In the genomic region with DNA sequence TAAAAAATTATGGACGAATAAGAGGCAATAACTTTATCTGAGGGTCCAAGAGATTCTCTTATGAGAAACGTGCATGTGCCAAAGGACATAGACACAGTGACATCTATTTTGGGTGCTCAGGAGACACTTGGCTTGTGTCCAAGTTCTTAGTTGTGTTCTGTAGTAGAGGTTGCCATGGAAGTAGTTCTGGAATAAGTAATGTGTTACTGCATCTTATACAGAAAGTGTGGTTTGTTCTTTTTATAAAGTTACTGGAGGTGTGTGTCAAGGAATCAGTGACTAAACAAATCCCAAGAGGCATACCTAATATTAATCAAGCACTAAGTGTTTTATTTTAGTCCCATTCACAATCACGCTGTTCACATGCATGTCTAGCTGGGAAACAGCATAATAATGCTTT, we compare ENCODE assay signal across 13 cellular contexts.
DNase-seq lines count a peak whose midpoint lies in the region; ATAC-seq, FAIRE-seq and TF ChIP-seq lines count a peak whose summit lies in the region.
"Had no signal": no experiment of that assay in that cellular context is flagged by ENCODE, and none has a peak within 500 bp of the region (broad histone marks: within the 10 kb centered on the region; RNA-seq: fewer than 3 reads in every experiment).

No MANE protein-coding gene starts in this region.

- no peaks in the 10 kb centered on the region for H3K4me1 Mint-ChIP-seq in activated CD8-positive, alpha-beta T cell treated with anti-CD3 and anti-CD28 coated beads, Interleukin-2, amount 10 ng/mL, durations not matched to agents 7 days and 5 days (ENCODE audit: low read depth)
- H3K4me1 Mint-ChIP-seq: central memory CD8-positive, alpha-beta T cell had no signal

- 25% methylated on average over 3 of the region's 3 CpGs for WGBS in right cardiac atrium

- no peak overlapping the region for H3K27ac Mint-ChIP-seq in activated CD8-positive, alpha-beta T cell treated with anti-CD3 and anti-CD28 coated beads, Interleukin-2, amount 10 ng/mL, durations not matched to agents 7 days and 5 days

- POLR2A ChIA-PET in activated CD8-positive, alpha-beta T cell treated with anti-CD3 and anti-CD28 coated beads, Interleukin-2, amount 10 ng/mL, durations not matched to agents 7 days and 5 days (lab: Charles Lee): no interaction called here

- H3K36me3 Mint-ChIP-seq in activated CD8-positive, alpha-beta T cell treated with anti-CD3 and anti-CD28 coated beads, Interleukin-2, amount 10 ng/mL, durations not matched to agents 7 days and 5 days (ENCODE audit: low read depth): no peaks in the 10 kb centered on the region

- ATAC-seq in HG02678 (IDR thresholded peaks at IDR 0.05; ENCODE audit: unreplicated experiment) (peak; percentile 22), right cardiac atrium (peak; percentile 67 to 69), GM21360 (IDR thresholded peaks at IDR 0.05; ENCODE audit: unreplicated experiment) (no peak)
- no peak for ATAC-seq in activated CD8-positive, alpha-beta T cell treated with anti-CD3 and anti-CD28 coated beads, Interleukin-2, amount 10 ng/mL, durations not matched to agents 7 days and 5 days

- DNase-seq in RCC 7860 (ENCODE audit: low spot score) (peak; percentile 11), right cardiac atrium (no peak), Peyer's patch (no peak), CD1c-positive myeloid dendritic cell (ENCODE audit: extremely low spot score) (no peak)
- DNase-seq in activated CD8-positive, alpha-beta T cell treated with anti-CD3 and anti-CD28 coated beads, Interleukin-2, amount 10 ng/mL, durations not matched to agents 7 days and 5 days: no peak
- DNase-seq: NCI-H1048; pancreas; SJCRH30; stimulated activated CD8-positive, alpha-beta memory T cell treated with anti-CD3 and anti-CD28 coated beads, Interleukin-4, amount 100 ng/mL, for 48 hours had no signal

- H3K27me3 ChIP-seq in right cardiac atrium (ENCODE audit: control insufficient read depth, insufficient read depth): no peaks in the 10 kb centered on the region
- H3K27me3 ChIP-seq in Peyer's patch: no peaks in the 10 kb centered on the region
- H3K27me3 ChIP-seq: pancreas, SJCRH30 had no signal

- no peaks in the 10 kb centered on the region for H3K9me3 ChIP-seq in right cardiac atrium (ENCODE audit: control insufficient read depth, low read length)
- no peaks in the 10 kb centered on the region for H3K9me3 ChIP-seq in Peyer's patch
- H3K9me3 ChIP-seq: pancreas, SJCRH30 had no signal

- H3K27ac ChIP-seq in right cardiac atrium (ENCODE audit: low read length) (no peak overlapping the region), Peyer's patch (peak overlapping the region in 2 of 4 donors; percentile 38 to 67)
- H3K27ac ChIP-seq: pancreas, SJCRH30 had no signal

- H3K4me3 ChIP-seq in right cardiac atrium (ENCODE audit: low read length) (no peak overlapping the region), Peyer's patch (no peak overlapping the region)
- H3K4me3 ChIP-seq: pancreas, SJCRH30 had no signal

- no peaks in the 10 kb centered on the region for H3K27me3 Mint-ChIP-seq in activated CD8-positive, alpha-beta T cell treated with anti-CD3 and anti-CD28 coated beads, Interleukin-2, amount 10 ng/mL, durations not matched to agents 7 days and 5 days (ENCODE audit: low read depth)
- H3K27me3 Mint-ChIP-seq: central memory CD8-positive, alpha-beta T cell had no signal

- no peak for TF ChIP-seq CTCF in Peyer's patch (IDR thresholded peaks at IDR 0.05)

- peak; percentile 37 for FAIRE-seq in G401.6 (lab: Jason Lieb, UNC)
- FAIRE-seq in RCC 7860 (lab: Jason Lieb, UNC): no peak

- no peaks in the 10 kb centered on the region for H3K36me3 ChIP-seq in Peyer's patch
- H3K36me3 ChIP-seq: pancreas, SJCRH30 had no signal

- TF ChIP-seq POLR2A in Peyer's patch (IDR thresholded peaks at IDR 0.05): no peak

- intact Hi-C loops in right cardiac atrium (cut with DNase I): no loop called here

- peaks cover 3% of the 10 kb centered on the region for H3K4me1 ChIP-seq in right cardiac atrium (ENCODE audit: control insufficient read depth, insufficient read depth, low read length)
- peaks cover 0 to 7% (median 0%) of the 10 kb centered on the region in 4 donors for H3K4me1 ChIP-seq in Peyer's patch

- H3K4me3 Mint-ChIP-seq in activated CD8-positive, alpha-beta T cell treated with anti-CD3 and anti-CD28 coated beads, Interleukin-2, amount 10 ng/mL, durations not matched to agents 7 days and 5 days: no peak overlapping the region
- H3K4me3 Mint-ChIP-seq: central memory CD8-positive, alpha-beta T cell had no signal

- CTCF ChIA-PET in activated CD8-positive, alpha-beta T cell treated with anti-CD3 and anti-CD28 coated beads, Interleukin-2, amount 10 ng/mL, durations not matched to agents 7 days and 5 days (lab: Charles Lee): no interaction called here

- no peaks in the 10 kb centered on the region for H3K9me3 Mint-ChIP-seq in activated CD8-positive, alpha-beta T cell treated with anti-CD3 and anti-CD28 coated beads, Interleukin-2, amount 10 ng/mL, durations not matched to agents 7 days and 5 days (ENCODE audit: insufficient read depth)

Comparison
In these comparisons a context has a peak if more than half of its experiments do, and no peak if none do; other contexts are left out.
1. ATAC-seq: peak in HG02678 (single experiment) and right cardiac atrium (2 of 2); none in activated CD8-positive, alpha-beta T cell treated with anti-CD3 and anti-CD28 coated beads, Interleukin-2, amount 10 ng/mL, durations not matched to agents 7 days and 5 days (single experiment) and GM21360 (single experiment).